Comparison of ENCODE assay signal across 1 cellular context in the genomic region with DNA sequence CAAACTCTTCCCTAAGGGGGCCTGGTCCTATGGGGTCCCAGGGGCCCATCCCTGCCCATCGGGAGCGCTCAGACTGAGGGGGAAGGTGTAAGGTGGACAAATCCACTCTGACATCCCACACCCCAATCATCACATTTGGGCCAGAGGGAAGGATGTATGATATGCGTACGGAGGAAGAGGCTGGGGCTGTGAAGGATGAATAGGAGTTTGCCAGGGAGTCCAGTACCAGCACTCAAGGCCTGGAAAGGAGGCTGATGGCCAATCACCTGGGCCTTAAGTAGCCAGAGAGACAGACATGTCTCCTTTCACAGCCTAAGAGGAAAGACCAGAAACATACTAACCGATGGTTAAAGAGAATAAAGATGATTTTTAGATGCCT.
TF ChIP-seq lines count a peak whose summit lies in the region.

No MANE protein-coding gene starts in this region.

TF ChIP-seq in IMR-90, 13 proteins besides CTCF, POLR2A, EP300 and RAD21:
- no peak for TF ChIP-seq RCOR1 (IDR thresholded peaks at IDR 0.05; ENCODE audit: insufficient replicate concordance, low read length)
- TF ChIP-seq, protein P1, sequence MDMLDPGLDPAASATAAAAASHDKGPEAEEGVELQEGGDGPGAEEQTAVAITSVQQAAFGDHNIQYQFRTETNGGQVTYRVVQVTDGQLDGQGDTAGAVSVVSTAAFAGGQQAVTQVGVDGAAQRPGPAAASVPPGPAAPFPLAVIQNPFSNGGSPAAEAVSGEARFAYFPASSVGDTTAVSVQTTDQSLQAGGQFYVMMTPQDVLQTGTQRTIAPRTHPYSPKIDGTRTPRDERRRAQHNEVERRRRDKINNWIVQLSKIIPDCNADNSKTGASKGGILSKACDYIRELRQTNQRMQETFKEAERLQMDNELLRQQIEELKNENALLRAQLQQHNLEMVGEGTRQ (IDR thresholded peaks at IDR 0.05; ENCODE audit: low read depth, low read length): no peak
- TF ChIP-seq RFX5 (IDR thresholded peaks at IDR 0.05; ENCODE audit: low read depth, low read length): no peak
- no peak for TF ChIP-seq MAFK (IDR thresholded peaks at IDR 0.05; ENCODE audit: low read depth, low read length)
- TF ChIP-seq, protein P2, sequence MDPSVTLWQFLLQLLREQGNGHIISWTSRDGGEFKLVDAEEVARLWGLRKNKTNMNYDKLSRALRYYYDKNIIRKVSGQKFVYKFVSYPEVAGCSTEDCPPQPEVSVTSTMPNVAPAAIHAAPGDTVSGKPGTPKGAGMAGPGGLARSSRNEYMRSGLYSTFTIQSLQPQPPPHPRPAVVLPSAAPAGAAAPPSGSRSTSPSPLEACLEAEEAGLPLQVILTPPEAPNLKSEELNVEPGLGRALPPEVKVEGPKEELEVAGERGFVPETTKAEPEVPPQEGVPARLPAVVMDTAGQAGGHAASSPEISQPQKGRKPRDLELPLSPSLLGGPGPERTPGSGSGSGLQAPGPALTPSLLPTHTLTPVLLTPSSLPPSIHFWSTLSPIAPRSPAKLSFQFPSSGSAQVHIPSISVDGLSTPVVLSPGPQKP (IDR thresholded peaks at IDR 0.05; ENCODE audit: borderline replicate concordance, low read depth, low read length): no peak
- TF ChIP-seq FOS (IDR thresholded peaks at IDR 0.05; ENCODE audit: low read depth, low read length): no peak
- TF ChIP-seq SMC3 (IDR thresholded peaks at IDR 0.05; ENCODE audit: low read depth, low read length): no peak
- no peak for TF ChIP-seq CHD1 (IDR thresholded peaks at IDR 0.05; ENCODE audit: low read depth, low read length)
- no peak for TF ChIP-seq MAZ (IDR thresholded peaks at IDR 0.05; ENCODE audit: borderline replicate concordance, low read depth, low read length)
- no peak for TF ChIP-seq NFE2L2 (IDR thresholded peaks at IDR 0.05; ENCODE audit: low read depth, low read length)
- no peak for TF ChIP-seq CEBPB (IDR thresholded peaks at IDR 0.05; ENCODE audit: low read depth, low read length)
- no peak for TF ChIP-seq BHLHE40 (IDR thresholded peaks at IDR 0.05; ENCODE audit: low read depth, low read length)
- no peak for TF ChIP-seq MXI1 (IDR thresholded peaks at IDR 0.05; ENCODE audit: borderline replicate concordance, low read depth, low read length)
